17 cellular contexts compared by ENCODE assay signal in genomic region chr19:28213476-28214082, GRCh38.
DNase-seq lines count a peak whose midpoint lies in the region; ATAC-seq and TF ChIP-seq lines count a peak whose summit lies in the region.
"Had no signal": no experiment of that assay in that cellular context is flagged by ENCODE, and none has a peak within 500 bp of the region (broad histone marks: within the 10 kb centered on the region; RNA-seq: fewer than 3 reads in every experiment).

No MANE protein-coding gene starts in this region.

- H3K27me3 ChIP-seq in testis: no peaks in the 10 kb centered on the region
- H3K27me3 ChIP-seq: stomach had no signal

- no peak overlapping the region for H3K4me3 Mint-ChIP-seq in naive thymus-derived CD8-positive, alpha-beta T cell
- H3K4me3 Mint-ChIP-seq: activated T-cell treated with anti-CD3 and anti-CD28 coated beads, Interleukin-2, amount 50 U/mL, for 4 hours; CD8-positive, alpha-beta memory T cell had no signal

- POLR2A ChIA-PET in naive thymus-derived CD8-positive, alpha-beta T cell (lab: Charles Lee): no interaction called here

- WGBS in testis, 2 donors: 54 to 65% methylated on average over 5 of the region's 5 CpGs

- no peak for TF ChIP-seq POLR2A in testis (IDR thresholded peaks at IDR 0.05)

- H3K9me3 Mint-ChIP-seq in naive thymus-derived CD8-positive, alpha-beta T cell: peaks cover 0 to 12% (median 5%) of the 10 kb centered on the region in 9 donors

- ATAC-seq in HG03342 (IDR thresholded peaks at IDR 0.05; ENCODE audit: unreplicated experiment) (no peak), GM19351 (IDR thresholded peaks at IDR 0.05; ENCODE audit: unreplicated experiment) (no peak)
- ATAC-seq in naive thymus-derived CD8-positive, alpha-beta T cell: no peak
- ATAC-seq: activated T-cell treated with anti-CD3 and anti-CD28 coated beads, Interleukin-2, amount 50 U/mL, for 4 hours had no signal

- H3K4me1 ChIP-seq in testis: no peaks in the 10 kb centered on the region
- H3K4me1 ChIP-seq: stomach had no signal

- H3K9me3 ChIP-seq in testis: no peaks in the 10 kb centered on the region
- H3K9me3 ChIP-seq: stomach had no signal

- peaks cover 0 to 3% (median 0%) of the 10 kb centered on the region in 4 donors for H3K4me1 Mint-ChIP-seq in naive thymus-derived CD8-positive, alpha-beta T cell
- H3K4me1 Mint-ChIP-seq: CD8-positive, alpha-beta memory T cell had no signal

- no peak overlapping the region for H3K27ac Mint-ChIP-seq in naive thymus-derived CD8-positive, alpha-beta T cell
- H3K27ac Mint-ChIP-seq: CD8-positive, alpha-beta memory T cell had no signal

- peaks cover 0 to 11% (median 5%) of the 10 kb centered on the region in 5 donors for H3K27me3 Mint-ChIP-seq in naive thymus-derived CD8-positive, alpha-beta T cell

- intact Hi-C loops in testis (cut with DNase I; ENCODE audit: low total_unique reads): no loop called here

- H3K36me3 Mint-ChIP-seq in naive thymus-derived CD8-positive, alpha-beta T cell: no peaks in the 10 kb centered on the region

- no peak overlapping the region for H3K27ac ChIP-seq in testis
- H3K27ac ChIP-seq: coronary artery, HL-60, stomach had no signal

- H3K4me3 ChIP-seq in epithelial cell of proximal tubule (ENCODE audit: low read depth, low read length): no peak overlapping the region
- no peak overlapping the region for H3K4me3 ChIP-seq in testis
- H3K4me3 ChIP-seq: coronary artery, stomach had no signal

- TF ChIP-seq CTCF in epithelial cell of proximal tubule (conservative IDR thresholded peaks at IDR 0.05; ENCODE audit: low read depth, low read length): no peak
- no peak for TF ChIP-seq CTCF in testis (IDR thresholded peaks at IDR 0.05)

- no peaks in the 10 kb centered on the region for H3K36me3 ChIP-seq in testis (ENCODE audit: low read depth, missing control alignments)
- H3K36me3 ChIP-seq: stomach had no signal

- DNase-seq in NCI-H2171 treated with DMSO at 0.1 percent for 48 hours (lab: John Stamatoyannopoulos, UW) (peak; percentile 4), NCI-H2171 (lab: John Stamatoyannopoulos, UW) (no peak), NCI-H2227 treated with DMSO at 0.1 percent for 48 hours (lab: John Stamatoyannopoulos, UW) (peak; percentile 73), epithelial cell of proximal tubule (ENCODE audit: low read depth) (peak; percentile 18), testis (peak; percentile 58)
- no peak for DNase-seq in naive thymus-derived CD8-positive, alpha-beta T cell
- DNase-seq: activated T-cell treated with anti-CD3 and anti-CD28 coated beads, Interleukin-2, amount 50 U/mL, for 4 hours; CD8-positive, alpha-beta memory T cell; mesenchymal stem cell; occipital lobe; small intestine; stomach; T-helper 1 cell had no signal

Comparison
In these comparisons a context has a peak if more than half of its experiments do, and no peak if none do; other contexts are left out.
1. DNase-seq: peak in NCI-H2171 treated with DMSO at 0.1 percent for 48 hours (single experiment), NCI-H2227 treated with DMSO at 0.1 percent for 48 hours (single experiment), epithelial cell of proximal tubule (single experiment) and testis (single experiment); none in NCI-H2171 (single experiment) and naive thymus-derived CD8-positive, alpha-beta T cell (0 of 10).